Comparison of ENCODE assay signal across 14 cellular contexts in the genomic region with DNA sequence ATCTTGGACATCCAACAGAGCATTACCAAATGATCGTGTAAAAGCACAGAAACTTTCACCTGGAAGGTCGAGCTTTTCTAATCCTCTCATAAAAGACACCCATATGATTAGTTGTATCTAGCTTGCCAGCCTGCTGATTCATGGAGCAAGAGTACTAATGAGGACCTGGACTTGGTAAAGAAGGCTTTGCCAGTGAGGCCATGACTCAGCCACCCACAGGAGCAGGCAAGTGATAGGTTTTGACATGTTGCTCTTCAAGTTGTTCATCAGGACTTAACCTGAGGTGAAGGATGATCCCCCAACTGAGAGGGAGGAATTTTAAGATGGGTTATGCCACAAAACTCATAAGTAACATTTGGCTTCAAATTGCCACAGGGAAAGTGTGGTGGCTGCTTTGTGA. TPM values are rescaled to one million over a fixed set of nuclear protein-coding genes. Genes with fewer than 3 reads are reported as not detected.
DNase-seq lines count a peak whose midpoint lies in the region; ATAC-seq, FAIRE-seq and TF ChIP-seq lines count a peak whose summit lies in the region.
"Had no signal": no experiment of that assay in that cellular context is flagged by ENCODE, and none has a peak within 500 bp of the region (broad histone marks: within the 10 kb centered on the region; RNA-seq: fewer than 3 reads in every experiment).

No MANE protein-coding gene starts in this region.

- CTCF ChIA-PET in PC-9 (lab: Charles Lee): no interaction called here

- H3K27ac ChIP-seq in PC-9: peak overlapping the region; percentile 81
- H3K27ac ChIP-seq: HL-60 had no signal

- ATAC-seq in GM21367 (IDR thresholded peaks at IDR 0.05; ENCODE audit: unreplicated experiment): no peak
- no peak for ATAC-seq in HG03460 (IDR thresholded peaks at IDR 0.05; ENCODE audit: unreplicated experiment)
- ATAC-seq: activated naive CD8-positive, alpha-beta T cell treated with anti-CD3 and anti-CD28 coated beads, Interleukin-2, amount 50 U/mL, for 24 hours had no signal

- no peaks in the 10 kb centered on the region for H3K79me2 ChIP-seq in PC-9 (ENCODE audit: low read depth)

- no peaks in the 10 kb centered on the region for H3K9me3 Mint-ChIP-seq in osteocyte (ENCODE audit: unreplicated experiment)
- H3K9me3 Mint-ChIP-seq: activated naive CD8-positive, alpha-beta T cell treated with anti-CD3 and anti-CD28 coated beads, Interleukin-2, amount 50 U/mL, for 24 hours had no signal

- no peaks in the 10 kb centered on the region for H3K9me3 ChIP-seq in PC-9 (ENCODE audit: insufficient read depth, low read depth)

- H3K36me3 Mint-ChIP-seq in osteocyte (ENCODE audit: unreplicated experiment): no peaks in the 10 kb centered on the region

- H4K20me1 ChIP-seq in PC-9 (ENCODE audit: insufficient read depth): no peaks in the 10 kb centered on the region

- H3K27me3 Mint-ChIP-seq in osteocyte (ENCODE audit: unreplicated experiment): no peaks in the 10 kb centered on the region
- H3K27me3 Mint-ChIP-seq: activated naive CD8-positive, alpha-beta T cell treated with anti-CD3 and anti-CD28 coated beads, Interleukin-2, amount 50 U/mL, for 24 hours; naive B cell had no signal

- intact Hi-C loops in PC-9 (cut with micrococcal nuclease; ENCODE audit: unreplicated experiment): loop anchor here (1.0 kb wide), 2 partner anchors 25 to 52 kb away; partner anchors contain the start of gene EPGN

- peaks cover 21% of the 10 kb centered on the region for H3K4me1 Mint-ChIP-seq in osteocyte (ENCODE audit: unreplicated experiment)
- H3K4me1 Mint-ChIP-seq: activated naive CD8-positive, alpha-beta T cell treated with anti-CD3 and anti-CD28 coated beads, Interleukin-2, amount 50 U/mL, for 24 hours; naive B cell had no signal

- H3F3A ChIP-seq in PC-9 (ENCODE audit: insufficient read depth, low read depth): peaks cover 20% of the 10 kb centered on the region

- no peak for FAIRE-seq in GM12892 (lab: Jason Lieb, UNC)

- peaks cover 18% of the 10 kb centered on the region for H3K4me1 ChIP-seq in PC-9 (replicated peaks; ENCODE audit: insufficient read depth)

- BruUV-seq in PC-9 (replicated peaks; lab: Mats Ljungman, UMichigan): no TSS peak

- POLR2A ChIA-PET in PC-9 (lab: Charles Lee; ENCODE audit: unreplicated experiment): interaction anchor here (0.6 kb wide), 1 partner anchor 105 kb away, joined by 5 read pairs; no protein-coding TSS in a partner anchor

- H3K4me2 ChIP-seq in PC-9: peak overlapping the region; percentile 55

- H3K27me3 ChIP-seq in PC-9 (ENCODE audit: insufficient read depth, low read depth): no peaks in the 10 kb centered on the region

- TF ChIP-seq POLR2A in GM12892 (IDR thresholded peaks at IDR 0.05; ENCODE audit: low read depth, low read length): no peak

- TF ChIP-seq CTCF in PC-9 (conservative IDR thresholded peaks at IDR 0.05) (no peak), osteocyte (IDR thresholded peaks at IDR 0.05) (no peak)

- H3K36me3 ChIP-seq in PC-9 (ENCODE audit: low read depth): no peaks in the 10 kb centered on the region

- H3K4me3 ChIP-seq in PC-9: peak overlapping the region; percentile 13; the same call in 1 of the 2 replicates
- H3K4me3 ChIP-seq: skin epidermis had no signal

- peak overlapping the region; percentile 16; the same call in 1 of the 2 replicates for H2AFZ ChIP-seq in PC-9

- H3K9me2 ChIP-seq in PC-9 (ENCODE audit: insufficient read depth): no peaks in the 10 kb centered on the region

- peak; percentile 82 for DNase-seq in ELR (ENCODE audit: low read depth)
- DNase-seq in PC-9: peak; percentile 53 to 84
- peak; percentile 17 for DNase-seq in dermis blood vessel endothelial cell
- no peak for DNase-seq in osteocyte (ENCODE audit: extremely low spot score, unreplicated experiment)
- no peak for DNase-seq in activated CD4-positive, CD25-positive, alpha-beta regulatory T cell treated with anti-CD3 and anti-CD28 coated beads, Interleukin-2, amount 50 U/mL, for 72 hours
- DNase-seq in GM12892 (ENCODE audit: insufficient read length): no peak
- DNase-seq: activated naive CD8-positive, alpha-beta T cell treated with anti-CD3 and anti-CD28 coated beads, Interleukin-2, amount 50 U/mL, for 24 hours; COR-L47; naive B cell; NCI-H1092 had no signal

- H3K27ac Mint-ChIP-seq in osteocyte (ENCODE audit: unreplicated experiment): peak overlapping the region; percentile 78
- H3K27ac Mint-ChIP-seq: activated naive CD8-positive, alpha-beta T cell treated with anti-CD3 and anti-CD28 coated beads, Interleukin-2, amount 50 U/mL, for 24 hours; naive B cell had no signal

- H3K4me3 Mint-ChIP-seq in osteocyte (ENCODE audit: unreplicated experiment): peak overlapping the region; percentile 12
- H3K4me3 Mint-ChIP-seq: activated naive CD8-positive, alpha-beta T cell treated with anti-CD3 and anti-CD28 coated beads, Interleukin-2, amount 50 U/mL, for 24 hours; naive B cell had no signal

RNA-seq across cellular contexts. Expression of gene EPGN, which starts 24.7 kb away (rescaled TPM):
- total RNA-seq in PC-9 (2021) (4.5 and 5.5 TPM in 2 replicates), dermis blood vessel endothelial cell (0.09 and 0.17 TPM in 2 replicates), osteocyte (0.30 TPM in 1 of 2 replicates, not detected in the other)
- not detected for polyA plus RNA-seq in GM12892 (2012; ENCODE audit: missing spikeins)

Comparison
In these comparisons a context has a peak if more than half of its experiments do, and no peak if none do; other contexts are left out.
1. DNase-seq: peak in ELR (single experiment), PC-9 (2 of 2) and dermis blood vessel endothelial cell (single experiment); none in osteocyte (single experiment), activated CD4-positive, CD25-positive, alpha-beta regulatory T cell treated with anti-CD3 and anti-CD28 coated beads, Interleukin-2, amount 50 U/mL, for 72 hours (single experiment) and GM12892 (single experiment).